ENCODE assay signal across 2 cellular contexts in the genomic region with DNA sequence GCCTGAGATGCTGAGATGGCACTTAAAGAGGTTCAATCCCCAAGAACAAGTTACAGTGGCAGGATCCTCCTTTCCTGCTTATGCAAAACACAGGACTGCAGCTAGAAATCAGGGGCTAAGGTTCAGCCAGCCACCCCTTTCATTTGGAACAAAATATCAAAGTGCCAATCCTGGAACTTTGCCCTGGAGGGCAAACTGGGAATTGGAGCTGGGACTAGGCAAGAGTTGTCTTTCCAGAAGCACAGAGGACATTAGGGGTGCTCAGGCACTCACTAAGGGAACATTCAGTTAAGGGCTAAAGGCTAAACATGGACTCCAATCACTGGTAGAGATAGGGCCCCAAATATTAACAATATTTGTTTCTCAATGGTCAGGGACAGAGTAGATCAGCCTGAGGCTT.
TF ChIP-seq lines count a peak whose summit lies in the region.

No MANE protein-coding gene starts in this region.

TF ChIP-seq in HCT116, 20 proteins besides CTCF, POLR2A, EP300 and RAD21:
- no peak for TF ChIP-seq ZFX (IDR thresholded peaks at IDR 0.05)
- no peak for TF ChIP-seq YY1 (IDR thresholded peaks at IDR 0.05; ENCODE audit: extremely low read depth, insufficient replicate concordance, low read depth, low read length)
- TF ChIP-seq ELF1 (IDR thresholded peaks at IDR 0.05; ENCODE audit: borderline replicate concordance, low read depth) = no peak
- no peak for TF ChIP-seq JUND (IDR thresholded peaks at IDR 0.05)
- TF ChIP-seq, protein P1, sequence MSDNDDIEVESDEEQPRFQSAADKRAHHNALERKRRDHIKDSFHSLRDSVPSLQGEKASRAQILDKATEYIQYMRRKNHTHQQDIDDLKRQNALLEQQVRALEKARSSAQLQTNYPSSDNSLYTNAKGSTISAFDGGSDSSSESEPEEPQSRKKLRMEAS (IDR thresholded peaks at IDR 0.05) = no peak
- no peak for TF ChIP-seq EZH2 (IDR thresholded peaks at IDR 0.05)
- TF ChIP-seq SRF (IDR thresholded peaks at IDR 0.05; ENCODE audit: low read depth) = no peak
- no peak for TF ChIP-seq EZH2phosphoT487 (IDR thresholded peaks at IDR 0.05; ENCODE audit: borderline replicate concordance)

TF ChIP-seq in GM23338, 12 proteins besides CTCF, POLR2A, EP300 and RAD21:
- TF ChIP-seq, protein P2, sequence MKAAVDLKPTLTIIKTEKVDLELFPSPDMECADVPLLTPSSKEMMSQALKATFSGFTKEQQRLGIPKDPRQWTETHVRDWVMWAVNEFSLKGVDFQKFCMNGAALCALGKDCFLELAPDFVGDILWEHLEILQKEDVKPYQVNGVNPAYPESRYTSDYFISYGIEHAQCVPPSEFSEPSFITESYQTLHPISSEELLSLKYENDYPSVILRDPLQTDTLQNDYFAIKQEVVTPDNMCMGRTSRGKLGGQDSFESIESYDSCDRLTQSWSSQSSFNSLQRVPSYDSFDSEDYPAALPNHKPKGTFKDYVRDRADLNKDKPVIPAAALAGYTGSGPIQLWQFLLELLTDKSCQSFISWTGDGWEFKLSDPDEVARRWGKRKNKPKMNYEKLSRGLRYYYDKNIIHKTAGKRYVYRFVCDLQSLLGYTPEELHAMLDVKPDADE (IDR thresholded peaks at IDR 0.05) = no peak
- no peak for TF ChIP-seq STAT1 (IDR thresholded peaks at IDR 0.05; ENCODE audit: unreplicated experiment)
- no peak for TF ChIP-seq POLR2AphosphoS5 (IDR thresholded peaks at IDR 0.05; ENCODE audit: low read depth)
- no peak for TF ChIP-seq NANOG (IDR thresholded peaks at IDR 0.05; ENCODE audit: borderline replicate concordance)
- no peak for TF ChIP-seq ZNF331 (CRISPR knock-in tag; IDR thresholded peaks at IDR 0.05; ENCODE audit: low read depth)
- TF ChIP-seq EZH2phosphoT487 (IDR thresholded peaks at IDR 0.05; ENCODE audit: unreplicated experiment) = no peak
- no peak for TF ChIP-seq ZNF114 (CRISPR knock-in tag; IDR thresholded peaks at IDR 0.05)
TF ChIP-seq in GM23338: peak in this region for 0.
